In genomic region chr5:122292357-122292756, GRCh38 we compare ENCODE assay signal across 14 cellular contexts. TPM values are rescaled to one million over a fixed set of nuclear protein-coding genes. Genes with fewer than 3 reads are reported as not detected.
"Had no signal": no experiment of that assay in that cellular context is flagged by ENCODE, and none has a peak within 500 bp of the region (broad histone marks: within the 10 kb centered on the region; RNA-seq: fewer than 3 reads in every experiment).

No MANE protein-coding gene starts in this region.

- H3K27ac ChIP-seq: tibial nerve, WERI-Rb-1 had no signal

- H3K9me3 ChIP-seq: ovary, tibial nerve had no signal

- H3K27me3 ChIP-seq: ovary, tibial nerve had no signal

- DNase-seq: activated CD4-positive, alpha-beta T cell treated with anti-CD3 and anti-CD28 coated beads for 4 hours; activated naive CD4-positive, alpha-beta T cell; effector memory CD4-positive, alpha-beta T cell; left cardiac atrium; natural killer cell; retina; stimulated activated CD4-positive, alpha-beta T cell treated with anti-CD3 and anti-CD28 coated beads, Interleukin-1b, Interleukin-23, amount 100 ng/mL, for 48 hours; T-helper 1 cell; WERI-Rb-1 had no signal

- H3K4me3 ChIP-seq: lung, ovary, tibial nerve had no signal

- H3K36me3 ChIP-seq: ovary, tibial nerve, WERI-Rb-1 had no signal

- ATAC-seq: left cardiac atrium; natural killer cell; stimulated activated memory B cell treated with anti-CD40 and anti-IgM and Interleukin-4, amounts not matched to agents 10 μg/mL and 1 μg/mL and 100 μg/mL, for 72 hours had no signal

RNA-seq across cellular contexts. Expression of gene SNCAIP, which starts 19.7 kb away (rescaled TPM):
- total RNA-seq: activated T-helper 1 cell treated with anti-CD3 and anti-CD28 coated beads, Interleukin-12 subunit alpha, Interleukin-12 subunit beta, Interleukin-2, Interleukin-4 antibody, amounts not matched to agents 30 ng/mL and 10 ng/mL and 1 ng/mL, durations not matched to agents 14 hours and 24 hours and 36 hours had no signal
